Comparison of ENCODE assay signal across 14 cellular contexts in genomic region chr5:148915224-148915803, GRCh38.
A peak's percentile ranks its signal among the peaks of the same experiment; 100 is the strongest.
DNase-seq lines count a peak whose midpoint lies in the region; ATAC-seq and TF ChIP-seq lines count a peak whose summit lies in the region.
"Had no signal": no experiment of that assay in that cellular context is flagged by ENCODE, and none has a peak within 500 bp of the region (broad histone marks: within the 10 kb centered on the region; RNA-seq: fewer than 3 reads in every experiment).

No MANE protein-coding gene starts in this region.

- intact Hi-C loops in left ventricle myocardium superior (cut with micrococcal nuclease), result no loop called here
- intact Hi-C loops in stomach (cut with DNase I; ENCODE audit: low total_unique reads), result no loop called here

- no peak for TF ChIP-seq POLR2A in stomach (IDR thresholded peaks at IDR 0.05)

- peak; percentile 47 for ATAC-seq in left ventricle myocardium superior

- WGBS in GM23248 (ENCODE audit: low coverage in 1 of 2, low lambda C conversion rate in 2 of 2, missing lambda C conversion rate in 2 of 2), 2 experiments, result 80 to 82% methylated on average over 6 of the region's 6 CpGs
- 56 to 78% (median 65%) methylated on average over 6 of the region's 6 CpGs for WGBS in stomach, 5 donors

- no peaks in the 10 kb centered on the region for H3K79me2 ChIP-seq in GM23248 (ENCODE audit: insufficient read depth)

- H3K27ac ChIP-seq in GM23248 (peak overlapping the region; percentile 90; the same call in 1 of the 2 replicates), stomach (peak overlapping the region; percentile 13 to 81 (median 54))
- H3K27ac ChIP-seq: BLaER1 treated with 17β-estradiol and CSF1 and Interleukin-3, amounts not matched to agents 10 nM and 100 nM had no signal

- H4K20me1 ChIP-seq in GM23248 (ENCODE audit: insufficient read depth), result no peaks in the 10 kb centered on the region
- H4K20me1 ChIP-seq: BLaER1 treated with 17β-estradiol and CSF1 and Interleukin-3, amounts not matched to agents 10 nM and 100 nM had no signal

- H3K9ac ChIP-seq in GM23248 (no peak overlapping the region), adipocyte (ENCODE audit: low read length) (peak overlapping the region; percentile 49)
- H3K9ac ChIP-seq: BLaER1 treated with 17β-estradiol and CSF1 and Interleukin-3, amounts not matched to agents 10 nM and 100 nM had no signal

- H3K9me2 ChIP-seq in GM23248 (ENCODE audit: insufficient read depth), result no peaks in the 10 kb centered on the region

- no peak for DNase-seq in GM23248
- DNase-seq in adipocyte (ENCODE audit: low read depth), result no peak
- DNase-seq in left ventricle myocardium superior, result no peak
- DNase-seq in stomach, result no peak
- DNase-seq in GM03348 (ENCODE audit: low spot score), result no peak
- no peak for DNase-seq in activated CD4-positive, alpha-beta T cell treated with anti-CD3 and anti-CD28 coated beads, Interleukin-2, amount 50 U/mL, for 48 hours
- no peak for DNase-seq in hippocampal formation (lab: John Stamatoyannopoulos, UW)
- no peak for DNase-seq in NCI-H82 treated with DMSO at 0.1 percent for 48 hours (lab: John Stamatoyannopoulos, UW; ENCODE audit: unreplicated experiment)
- DNase-seq: activated effector memory CD4-positive, alpha-beta T cell treated with Interleukin-2 at 50 U/mL for 16 hours; brain microvascular endothelial cell; hypothalamus; NCI-H446; occipital lobe had no signal

- no peaks in the 10 kb centered on the region for H3K36me3 ChIP-seq in GM23248 (ENCODE audit: low read depth)
- H3K36me3 ChIP-seq in adipocyte (ENCODE audit: control insufficient read depth, insufficient read depth, low read length, severe bottlenecking), result no peaks in the 10 kb centered on the region
- no peaks in the 10 kb centered on the region for H3K36me3 ChIP-seq in stomach
- H3K36me3 ChIP-seq: BLaER1 treated with 17β-estradiol and CSF1 and Interleukin-3, amounts not matched to agents 10 nM and 100 nM; brain microvascular endothelial cell had no signal

- in situ Hi-C loops in GM23248 (cut with MboI), result no loop called here

- H3K4me2 ChIP-seq in GM23248 (ENCODE audit: unreplicated experiment), result peak overlapping the region; percentile 43

- TF ChIP-seq EP300 in stomach (IDR thresholded peaks at IDR 0.05), result no peak

- H3K27me3 ChIP-seq in GM23248 (replicated peaks; ENCODE audit: insufficient read depth), result no peaks in the 10 kb centered on the region
- H3K27me3 ChIP-seq in adipocyte (replicated peaks; ENCODE audit: control insufficient read depth, insufficient read depth, low read length), result no peaks in the 10 kb centered on the region
- no peaks in the 10 kb centered on the region for H3K27me3 ChIP-seq in stomach
- H3K27me3 ChIP-seq: BLaER1 treated with 17β-estradiol and CSF1 and Interleukin-3, amounts not matched to agents 10 nM and 100 nM; brain microvascular endothelial cell had no signal

- peak overlapping the region; percentile 0; the same call in 1 of the 2 replicates for H2AFZ ChIP-seq in GM23248

- TF ChIP-seq CTCF in stomach (IDR thresholded peaks at IDR 0.05), result no peak

- peaks cover 41% of the 10 kb centered on the region for H3K4me1 ChIP-seq in GM23248 (ENCODE audit: insufficient read depth)
- H3K4me1 ChIP-seq in adipocyte (ENCODE audit: control insufficient read depth, insufficient read depth, low read length), result peaks cover 57% of the 10 kb centered on the region
- H3K4me1 ChIP-seq in stomach, result peaks cover 11 to 70% (median 36%) of the 10 kb centered on the region in 4 donors

- no peak overlapping the region for H3K4me3 ChIP-seq in GM23248
- no peak overlapping the region for H3K4me3 ChIP-seq in adipocyte (ENCODE audit: low read length)
- no peak overlapping the region for H3K4me3 ChIP-seq in stomach
- H3K4me3 ChIP-seq: BLaER1 treated with 17β-estradiol and CSF1 and Interleukin-3, amounts not matched to agents 10 nM and 100 nM had no signal

- peaks cover 41% of the 10 kb centered on the region for H3F3A ChIP-seq in GM23248 (ENCODE audit: insufficient read depth)

- no peaks in the 10 kb centered on the region for H3K9me3 ChIP-seq in GM23248 (ENCODE audit: low read depth)
- no peaks in the 10 kb centered on the region for H3K9me3 ChIP-seq in adipocyte (ENCODE audit: control insufficient read depth, low read length)
- no peaks in the 10 kb centered on the region for H3K9me3 ChIP-seq in stomach
- H3K9me3 ChIP-seq: BLaER1 treated with 17β-estradiol and CSF1 and Interleukin-3, amounts not matched to agents 10 nM and 100 nM had no signal
